In the genomic region with DNA sequence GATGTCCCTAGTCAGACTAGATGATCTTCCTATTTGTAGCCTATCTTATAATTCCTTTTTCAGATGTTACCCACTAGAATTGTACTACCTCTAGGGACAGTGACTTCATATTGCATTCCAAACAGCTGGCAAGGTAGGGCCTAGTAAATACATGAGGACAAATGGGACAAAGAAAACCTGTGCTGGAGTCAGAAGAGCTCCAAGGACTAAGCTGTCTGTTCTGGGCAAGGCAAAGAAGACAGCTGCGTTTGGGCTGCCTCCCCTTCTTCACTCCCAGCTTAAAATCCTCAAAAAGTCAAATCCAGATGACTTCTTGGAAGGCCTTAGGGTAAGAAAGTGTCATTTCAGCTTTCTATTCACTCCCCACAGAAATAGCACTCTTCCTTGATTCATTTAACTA, we compare ENCODE assay signal across 28 cellular contexts. TPM values are rescaled to one million over a fixed set of nuclear protein-coding genes. Genes with fewer than 3 reads are reported as not detected.
A peak's percentile ranks its signal among the peaks of the same experiment; 100 is the strongest.
DNase-seq lines count a peak whose midpoint lies in the region; ATAC-seq and TF ChIP-seq lines count a peak whose summit lies in the region.
"Had no signal": no experiment of that assay in that cellular context is flagged by ENCODE, and none has a peak within 500 bp of the region (broad histone marks: within the 10 kb centered on the region; RNA-seq: fewer than 3 reads in every experiment).

No MANE protein-coding gene starts in this region.

- ATAC-seq in activated B cell treated with CpG ODN at 0.5 μM for 24 hours (ENCODE audit: low read depth) (no peak), memory B cell (ENCODE audit: low read depth) (no peak), PC-3 (no peak), GM18498 (IDR thresholded peaks at IDR 0.05; ENCODE audit: unreplicated experiment) (no peak)
- ATAC-seq: activated T-helper 17 cell treated with anti-CD3 and anti-CD28 coated beads, Interleukin-2, amount 50 U/mL, for 72 hours; gastroesophageal sphincter; left lung; naive thymus-derived CD4-positive, alpha-beta T cell had no signal

- H3K9me3 Mint-ChIP-seq in activated B cell treated with CpG ODN at 0.5 μM for 24 hours (peaks cover 2% of the 10 kb centered on the region), memory B cell (peaks cover 4% of the 10 kb centered on the region), progenitor cell of endocrine pancreas (ENCODE audit: low read depth) (peaks cover 8% of the 10 kb centered on the region)
- H3K9me3 Mint-ChIP-seq: central memory CD8-positive, alpha-beta T cell had no signal

- H3K27ac ChIP-seq in GM23248 (no peak overlapping the region), HUES64 (ENCODE audit: low read depth, low read length) (peak overlapping the region; percentile 92), PC-3 (ENCODE audit: low read length) (no peak overlapping the region)
- H3K27ac ChIP-seq: esophagus squamous epithelium, gastroesophageal sphincter, hepatocyte, left lung, vagina had no signal

- peaks cover 8% of the 10 kb centered on the region; the same call in 1 of the 2 replicates for H4K20me1 ChIP-seq in GM23248 (ENCODE audit: insufficient read depth)
- peaks cover 2% of the 10 kb centered on the region; the same call in 1 of the 2 replicates for H4K20me1 ChIP-seq in PC-3 (ENCODE audit: low read length)

- in situ Hi-C loops in GM23248 (cut with MboI) = no loop called here

- DNase-seq in GM23248 (peak; percentile 7), activated B cell treated with CpG ODN at 0.5 μM for 24 hours (no peak), memory B cell (ENCODE audit: low spot score in 2 of 2) (no peak), PC-3 (no peak), NCI-H1092 treated with DMSO at 0.1 percent for 48 hours (lab: John Stamatoyannopoulos, UW) (no peak), progenitor cell of endocrine pancreas (ENCODE audit: low spot score, unreplicated experiment) (no peak)
- DNase-seq: activated CD4-positive, alpha-beta T cell treated with anti-CD3 and anti-CD28 coated beads, Interleukin-2, amount 50 U/mL, for 4 hours; activated CD4-positive, CD25-positive, alpha-beta regulatory T cell; esophagus squamous epithelium; left lung; naive thymus-derived CD4-positive, alpha-beta T cell; NCI-H1105; NCI-H2029 treated with DMSO at 0.1 percent for 48 hours; NCI-H345; NCI-H748 treated with DMSO at 0.1 percent for 48 hours; SW 1271; T1000 had no signal

- H3K36me3 ChIP-seq in GM23248 (ENCODE audit: low read depth) (no peaks in the 10 kb centered on the region), HUES64 (ENCODE audit: insufficient read depth, low read length) (peaks cover 1% of the 10 kb centered on the region; the same call in 1 of the 2 replicates), PC-3 (ENCODE audit: low read depth, low read length) (no peaks in the 10 kb centered on the region)
- H3K36me3 ChIP-seq: gastroesophageal sphincter, left lung, vagina had no signal

- POLR2A ChIA-PET in activated B cell treated with CpG ODN at 0.5 μM for 24 hours (lab: Charles Lee) = interaction anchor here (1.1 to 2.7 kb wide), 2 partner anchors 10 to 48 kb away, joined by 3 to 14 read pairs; partner anchors contain the start of gene DMXL1
- POLR2A ChIA-PET in PC-3 (lab: Charles Lee; ENCODE audit: unreplicated experiment) = no interaction called here

- CTCF ChIA-PET in activated B cell treated with CpG ODN at 0.5 μM for 24 hours (lab: Charles Lee) (interaction anchor here (1.1 kb wide), 1 partner anchor 93 kb away, joined by 3 read pairs; the partner anchor contains the start of gene DTWD2), PC-3 (lab: Charles Lee) (no interaction called here)

- H3K4me3 ChIP-seq in GM23248 (no peak overlapping the region), HUES64 (ENCODE audit: low read length) (no peak overlapping the region), PC-3 (ENCODE audit: low read length) (no peak overlapping the region)
- H3K4me3 ChIP-seq: esophagus squamous epithelium, gastroesophageal sphincter, hepatocyte, left lung, vagina had no signal

- H3F3A ChIP-seq in GM23248 (ENCODE audit: insufficient read depth) = peaks cover 17% of the 10 kb centered on the region; the same call in 1 of the 2 replicates
- no peaks in the 10 kb centered on the region for H3F3A ChIP-seq in PC-3 (ENCODE audit: low read length, unreplicated experiment)

- H3K9me3 ChIP-seq in GM23248 (ENCODE audit: low read depth) (no peaks in the 10 kb centered on the region), HUES64 (ENCODE audit: insufficient read depth, low read depth, low read length) (peaks cover 1% of the 10 kb centered on the region; the same call in 1 of the 2 replicates), PC-3 (ENCODE audit: low read length) (no peaks in the 10 kb centered on the region)
- H3K9me3 ChIP-seq: esophagus squamous epithelium, gastroesophageal sphincter, left lung, vagina had no signal

- no peak overlapping the region for H2AFZ ChIP-seq in GM23248
- no peak overlapping the region for H2AFZ ChIP-seq in PC-3 (ENCODE audit: low read length)
- H2AFZ ChIP-seq: hepatocyte had no signal

- H3K9ac ChIP-seq in GM23248 (no peak overlapping the region), HUES64 (ENCODE audit: low read depth, low read length) (peak overlapping the region; percentile 63; the same call in 1 of the 2 replicates), PC-3 (ENCODE audit: low read length) (no peak overlapping the region)

- H3K27me3 ChIP-seq in GM23248 (replicated peaks; ENCODE audit: insufficient read depth) (no peaks in the 10 kb centered on the region), HUES64 (ENCODE audit: insufficient read depth, low read length) (no peaks in the 10 kb centered on the region), PC-3 (ENCODE audit: low read length) (no peaks in the 10 kb centered on the region)
- H3K27me3 ChIP-seq: esophagus squamous epithelium, gastroesophageal sphincter, hepatocyte, left lung, vagina had no signal

- H3K4me1 ChIP-seq in GM23248 (ENCODE audit: insufficient read depth) (peaks cover 20% of the 10 kb centered on the region), HUES64 (ENCODE audit: insufficient read depth, low read length) (peaks cover 41% of the 10 kb centered on the region), PC-3 (ENCODE audit: insufficient read depth, low read length) (no peaks in the 10 kb centered on the region)

- H3K4me3 Mint-ChIP-seq in activated B cell treated with CpG ODN at 0.5 μM for 24 hours (no peak overlapping the region), memory B cell (no peak overlapping the region), progenitor cell of endocrine pancreas (ENCODE audit: low read depth) (no peak overlapping the region)
- H3K4me3 Mint-ChIP-seq: CD14-positive monocyte; central memory CD8-positive, alpha-beta T cell; dendritic cell treated with granulocyte-macrophage colony-stimulating factor and Interleukin-4, amounts not matched to agents 40 ng/mL and 50 ng/mL, for 4 days; naive thymus-derived CD4-positive, alpha-beta T cell; stimulated activated naive CD8-positive, alpha-beta T cell treated with anti-CD3 and anti-CD28 coated beads, Interleukin-15, Interleukin-2, amounts not matched to agents 100 ng/mL and 50 ng/mL, for 24 hours had no signal

- intact Hi-C loops in activated B cell treated with CpG ODN at 0.5 μM for 24 hours (cut with micrococcal nuclease) (no loop called here), PC-3 (cut with micrococcal nuclease) (no loop called here)

- H3K27me3 Mint-ChIP-seq in activated B cell treated with CpG ODN at 0.5 μM for 24 hours = no peaks in the 10 kb centered on the region
- no peaks in the 10 kb centered on the region for H3K27me3 Mint-ChIP-seq in memory B cell
- no peaks in the 10 kb centered on the region for H3K27me3 Mint-ChIP-seq in progenitor cell of endocrine pancreas
- H3K27me3 Mint-ChIP-seq: activated T-helper 17 cell treated with anti-CD3 and anti-CD28 coated beads, Interleukin-2, amount 50 U/mL, for 72 hours; central memory CD8-positive, alpha-beta T cell; dendritic cell treated with granulocyte-macrophage colony-stimulating factor and Interleukin-4, amounts not matched to agents 40 ng/mL and 50 ng/mL, for 4 days; IgD-negative memory B cell; naive thymus-derived CD4-positive, alpha-beta T cell; stimulated activated naive CD8-positive, alpha-beta T cell treated with anti-CD3 and anti-CD28 coated beads, Interleukin-15, Interleukin-2, amounts not matched to agents 100 ng/mL and 50 ng/mL, for 24 hours had no signal

- peak overlapping the region; percentile 59 for H3K27ac Mint-ChIP-seq in activated B cell treated with CpG ODN at 0.5 μM for 24 hours
- H3K27ac Mint-ChIP-seq in memory B cell = peak overlapping the region; percentile 35
- no peak overlapping the region for H3K27ac Mint-ChIP-seq in progenitor cell of endocrine pancreas
- H3K27ac Mint-ChIP-seq: activated T-helper 17 cell treated with anti-CD3 and anti-CD28 coated beads, Interleukin-2, amount 50 U/mL, for 72 hours; dendritic cell treated with granulocyte-macrophage colony-stimulating factor and Interleukin-4, amounts not matched to agents 40 ng/mL and 50 ng/mL, for 4 days had no signal

- BruUV-seq in PC-3 (replicated peaks; lab: Mats Ljungman, UMichigan) = no TSS peak

- 26 to 32% methylated on average over 1 of the region's 1 CpG for WGBS in GM23248 (ENCODE audit: low coverage in 1 of 2, low lambda C conversion rate in 2 of 2, missing lambda C conversion rate in 2 of 2), 2 experiments
- WGBS in HUES64 = 32% methylated on average over 1 of the region's 1 CpG

- H3K4me1 Mint-ChIP-seq in activated B cell treated with CpG ODN at 0.5 μM for 24 hours (peaks cover 81% of the 10 kb centered on the region), memory B cell (peaks cover 47% of the 10 kb centered on the region), progenitor cell of endocrine pancreas (ENCODE audit: low read depth) (peaks cover 25% of the 10 kb centered on the region)

- peaks cover 94% of the 10 kb centered on the region for H3K79me2 ChIP-seq in GM23248 (ENCODE audit: insufficient read depth)
- peaks cover 46% of the 10 kb centered on the region for H3K79me2 ChIP-seq in PC-3 (ENCODE audit: low read length)

- H3K4me2 ChIP-seq in GM23248 (ENCODE audit: unreplicated experiment) (no peak overlapping the region), PC-3 (ENCODE audit: low read length) (no peak overlapping the region)
- H3K4me2 ChIP-seq: hepatocyte had no signal

- TF ChIP-seq CTCF in activated B cell treated with CpG ODN at 0.5 μM for 24 hours (IDR thresholded peaks at IDR 0.05) = no peak
- no peak for TF ChIP-seq CTCF in PC-3 (conservative IDR thresholded peaks at IDR 0.05; ENCODE audit: low read depth, low read length)
- no peak for TF ChIP-seq CTCF in progenitor cell of endocrine pancreas (IDR thresholded peaks at IDR 0.05; ENCODE audit: unreplicated experiment)

- H3K9me2 ChIP-seq in GM23248 (ENCODE audit: insufficient read depth) = no peaks in the 10 kb centered on the region
- H3K9me2 ChIP-seq in PC-3 (replicated peaks; ENCODE audit: low read length) = no peaks in the 10 kb centered on the region

- H3K36me3 Mint-ChIP-seq in activated B cell treated with CpG ODN at 0.5 μM for 24 hours (ENCODE audit: low read depth) = peaks cover 29% of the 10 kb centered on the region
- peaks cover 14% of the 10 kb centered on the region for H3K36me3 Mint-ChIP-seq in memory B cell
- peaks cover 10% of the 10 kb centered on the region for H3K36me3 Mint-ChIP-seq in progenitor cell of endocrine pancreas (ENCODE audit: insufficient read depth)

RNA-seq across cellular contexts. Expression of gene DMXL1, which starts 10.1 kb away (rescaled TPM):
- 32.4 and 55.0 TPM in 2 replicates for total RNA-seq in GM23248 (2014; rRNA removed; shearing (Covaris generic))
- polyA plus RNA-seq in GM23248 (2016; fragmentation: Nextera tagmentation; extraction: Ambion mirVana) = 9.9 and 12.0 TPM in 2 replicates
- polyA plus RNA-seq in HUES64 (2013, experiment 1 of 2) = 20.7 TPM
- 21.2 TPM for polyA plus RNA-seq in HUES64 (2013, experiment 2 of 2)
- total RNA-seq in activated B cell treated with CpG ODN at 0.5 μM for 24 hours = 66.8 and 76.9 TPM in 2 replicates
- 16.0 and 20.6 TPM in 2 replicates for total RNA-seq in PC-3 (2014; rRNA removed)
- 47.0 and 48.3 TPM in 2 replicates for total RNA-seq in progenitor cell of endocrine pancreas
